1 cellular context compared by ENCODE assay signal in the genomic region with DNA sequence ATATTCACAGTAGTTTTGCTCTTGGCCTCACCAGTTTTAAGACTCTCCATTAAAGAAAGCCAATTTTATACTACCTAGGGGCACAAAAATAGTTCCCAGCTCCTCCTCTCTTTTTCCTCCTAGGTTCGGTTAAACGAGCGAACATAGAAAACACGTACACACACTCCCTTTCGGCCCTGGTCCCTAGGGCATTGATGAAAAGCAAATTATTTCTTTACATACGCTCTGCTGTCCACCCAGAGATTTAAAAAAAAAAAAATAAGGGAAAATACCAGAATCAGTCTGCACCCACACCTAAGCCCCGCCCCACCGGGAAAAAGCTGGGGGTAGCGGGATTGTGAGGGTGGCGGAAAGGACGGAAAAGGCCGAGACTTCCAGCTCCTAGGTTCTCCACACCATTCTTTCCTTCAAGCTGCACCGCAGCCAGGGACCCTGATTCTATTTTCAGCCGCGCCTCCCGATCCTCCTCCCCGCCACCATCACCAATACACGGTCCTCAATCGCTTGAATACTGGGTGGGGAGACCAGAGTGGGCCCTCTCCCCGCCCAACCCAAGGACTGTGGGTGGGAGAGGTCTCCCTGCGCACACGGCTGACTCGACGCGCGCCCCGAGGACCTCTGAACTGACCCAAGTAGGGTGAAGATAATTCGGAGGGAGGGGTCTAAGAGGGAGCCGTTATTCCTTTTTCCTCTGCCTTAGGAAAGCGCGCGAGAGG.
TF ChIP-seq lines count a peak whose summit lies in the region.

No MANE protein-coding gene starts in this region.

TF ChIP-seq in SK-N-SH treated with all-trans-retinoic acid at 6 μM for 48 hours, 23 proteins besides CTCF, POLR2A, EP300 and RAD21 (continued from another document):
- TF ChIP-seq, protein P1, sequence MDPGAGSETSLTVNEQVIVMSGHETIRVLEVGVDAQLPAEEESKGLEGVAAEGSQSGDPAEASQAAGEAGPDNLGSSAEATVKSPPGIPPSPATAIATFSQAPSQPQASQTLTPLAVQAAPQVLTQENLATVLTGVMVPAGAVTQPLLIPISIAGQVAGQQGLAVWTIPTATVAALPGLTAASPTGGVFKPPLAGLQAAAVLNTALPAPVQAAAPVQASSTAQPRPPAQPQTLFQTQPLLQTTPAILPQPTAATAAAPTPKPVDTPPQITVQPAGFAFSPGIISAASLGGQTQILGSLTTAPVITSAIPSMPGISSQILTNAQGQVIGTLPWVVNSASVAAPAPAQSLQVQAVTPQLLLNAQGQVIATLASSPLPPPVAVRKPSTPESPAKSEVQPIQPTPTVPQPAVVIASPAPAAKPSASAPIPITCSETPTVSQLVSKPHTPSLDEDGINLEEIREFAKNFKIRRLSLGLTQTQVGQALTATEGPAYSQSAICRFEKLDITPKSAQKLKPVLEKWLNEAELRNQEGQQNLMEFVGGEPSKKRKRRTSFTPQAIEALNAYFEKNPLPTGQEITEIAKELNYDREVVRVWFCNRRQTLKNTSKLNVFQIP (CRISPR knock-in tag; IDR thresholded peaks at IDR 0.05; ENCODE audit: borderline replicate concordance, low read depth), result no peak
- no peak for TF ChIP-seq ZC3H10 (CRISPR knock-in tag; IDR thresholded peaks at IDR 0.05)
- TF ChIP-seq ZFP3 (CRISPR knock-in tag; IDR thresholded peaks at IDR 0.05), result no peak
- no peak for TF ChIP-seq TOX (CRISPR knock-in tag; IDR thresholded peaks at IDR 0.05; ENCODE audit: borderline replicate concordance)
- no peak for TF ChIP-seq ARNTL (CRISPR knock-in tag; IDR thresholded peaks at IDR 0.05; ENCODE audit: borderline replicate concordance, low read depth)
- TF ChIP-seq, protein P2, sequence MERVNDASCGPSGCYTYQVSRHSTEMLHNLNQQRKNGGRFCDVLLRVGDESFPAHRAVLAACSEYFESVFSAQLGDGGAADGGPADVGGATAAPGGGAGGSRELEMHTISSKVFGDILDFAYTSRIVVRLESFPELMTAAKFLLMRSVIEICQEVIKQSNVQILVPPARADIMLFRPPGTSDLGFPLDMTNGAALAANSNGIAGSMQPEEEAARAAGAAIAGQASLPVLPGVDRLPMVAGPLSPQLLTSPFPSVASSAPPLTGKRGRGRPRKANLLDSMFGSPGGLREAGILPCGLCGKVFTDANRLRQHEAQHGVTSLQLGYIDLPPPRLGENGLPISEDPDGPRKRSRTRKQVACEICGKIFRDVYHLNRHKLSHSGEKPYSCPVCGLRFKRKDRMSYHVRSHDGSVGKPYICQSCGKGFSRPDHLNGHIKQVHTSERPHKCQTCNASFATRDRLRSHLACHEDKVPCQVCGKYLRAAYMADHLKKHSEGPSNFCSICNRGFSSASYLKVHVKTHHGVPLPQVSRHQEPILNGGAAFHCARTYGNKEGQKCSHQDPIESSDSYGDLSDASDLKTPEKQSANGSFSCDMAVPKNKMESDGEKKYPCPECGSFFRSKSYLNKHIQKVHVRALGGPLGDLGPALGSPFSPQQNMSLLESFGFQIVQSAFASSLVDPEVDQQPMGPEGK (CRISPR knock-in tag; IDR thresholded peaks at IDR 0.05; ENCODE audit: borderline replicate concordance), result no peak
- TF ChIP-seq ISL1 (CRISPR knock-in tag; IDR thresholded peaks at IDR 0.05), result no peak
- TF ChIP-seq ZFP30 (CRISPR knock-in tag; IDR thresholded peaks at IDR 0.05), result no peak
- TF ChIP-seq, protein P3, sequence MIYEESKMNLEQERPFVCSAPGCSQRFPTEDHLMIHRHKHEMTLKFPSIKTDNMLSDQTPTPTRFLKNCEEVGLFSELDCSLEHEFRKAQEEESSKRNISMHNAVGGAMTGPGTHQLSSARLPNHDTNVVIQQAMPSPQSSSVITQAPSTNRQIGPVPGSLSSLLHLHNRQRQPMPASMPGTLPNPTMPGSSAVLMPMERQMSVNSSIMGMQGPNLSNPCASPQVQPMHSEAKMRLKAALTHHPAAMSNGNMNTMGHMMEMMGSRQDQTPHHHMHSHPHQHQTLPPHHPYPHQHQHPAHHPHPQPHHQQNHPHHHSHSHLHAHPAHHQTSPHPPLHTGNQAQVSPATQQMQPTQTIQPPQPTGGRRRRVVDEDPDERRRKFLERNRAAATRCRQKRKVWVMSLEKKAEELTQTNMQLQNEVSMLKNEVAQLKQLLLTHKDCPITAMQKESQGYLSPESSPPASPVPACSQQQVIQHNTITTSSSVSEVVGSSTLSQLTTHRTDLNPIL (CRISPR knock-in tag; IDR thresholded peaks at IDR 0.05; ENCODE audit: low read depth), result no peak
